ENCODE assay signal across 21 cellular contexts in genomic region chrX:25344191-25344936, GRCh38.
DNase-seq lines count a peak whose midpoint lies in the region; ATAC-seq and TF ChIP-seq lines count a peak whose summit lies in the region.
"Had no signal": no experiment of that assay in that cellular context is flagged by ENCODE, and none has a peak within 500 bp of the region (broad histone marks: within the 10 kb centered on the region; RNA-seq: fewer than 3 reads in every experiment).

No MANE protein-coding gene starts in this region.

- peak; percentile 6 for DNase-seq in NCI-H510A treated with DMSO at 0.1 percent for 48 hours (lab: John Stamatoyannopoulos, UW)
- no peak for DNase-seq in NCI-H510A (lab: John Stamatoyannopoulos, UW)
- DNase-seq in NCI-H524 (lab: John Stamatoyannopoulos, UW): peak; percentile 23 to 78
- peak; percentile 53 for DNase-seq in epithelial cell of esophagus (ENCODE audit: low read depth)
- peak; percentile 14 for DNase-seq in superior temporal gyrus (ENCODE audit: extremely low spot score)
- no peak for DNase-seq in NCI-H1694 treated with DMSO at 0.1 percent for 48 hours (lab: John Stamatoyannopoulos, UW)
- DNase-seq: activated CD4-positive, alpha-beta T cell treated with anti-CD3 and anti-CD28 coated beads, Interleukin-2, amount 50 U/mL, for 48 hours; activated naive CD8-positive, alpha-beta T cell treated with anti-CD3 and anti-CD28 coated beads for 36 hours; activated T-cell treated with anti-CD3 and anti-CD28 coated beads, Interleukin-2, amount 50 U/mL, for 4 hours; naive B cell; NCI-H1694; psoas muscle; stomach; uterus had no signal

- TF ChIP-seq CTCF in epithelial cell of esophagus (IDR thresholded peaks at IDR 0.05; ENCODE audit: insufficient read depth, low read depth, low read length, missing control alignments): no peak

- ATAC-seq in HG02884 (IDR thresholded peaks at IDR 0.05; ENCODE audit: unreplicated experiment) (no peak), GM18873 (IDR thresholded peaks at IDR 0.05; ENCODE audit: low FRiP score, unreplicated experiment) (no peak)
- ATAC-seq: activated T-cell treated with anti-CD3 and anti-CD28 coated beads, Interleukin-2, amount 50 U/mL, for 4 hours; HCT116; K562 had no signal

- no peak overlapping the region for H3K4me3 ChIP-seq in epithelial cell of esophagus (ENCODE audit: low read length)
- H3K4me3 ChIP-seq: cardiac muscle cell, K562, lung, psoas muscle, SK-N-MC, stomach, uterus had no signal

Comparison
In these comparisons a context has a peak if more than half of its experiments do, and no peak if none do; other contexts are left out.
1. DNase-seq: peak in NCI-H510A treated with DMSO at 0.1 percent for 48 hours (single experiment), NCI-H524 (2 of 2), epithelial cell of esophagus (single experiment) and superior temporal gyrus (single experiment); none in NCI-H510A (single experiment) and NCI-H1694 treated with DMSO at 0.1 percent for 48 hours (single experiment).